In the genomic region with DNA sequence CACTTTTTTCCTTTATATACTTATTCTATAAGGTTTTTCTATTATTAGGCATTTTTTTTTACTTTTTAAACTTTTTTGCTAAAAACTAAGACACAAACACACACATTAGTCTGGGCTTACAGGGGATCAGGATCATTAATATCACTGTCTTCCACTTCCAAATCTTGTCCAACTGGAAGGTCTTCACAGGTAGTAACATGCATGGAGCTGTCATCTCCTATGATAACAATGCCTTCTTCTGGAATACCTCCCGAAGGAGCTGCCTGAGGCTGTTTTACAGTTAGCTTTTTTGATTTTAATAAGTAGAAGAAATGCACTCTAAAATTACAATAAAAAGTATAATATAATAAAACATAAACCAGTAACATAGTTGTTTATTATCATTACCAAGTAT, we compare ENCODE assay signal across 1 cellular context.
TF ChIP-seq lines count a peak whose summit lies in the region.

No MANE protein-coding gene starts in this region.

TF ChIP-seq in HepG2, 621 proteins besides CTCF, POLR2A, EP300 and RAD21:
- no peak for TF ChIP-seq SKI (IDR thresholded peaks at IDR 0.05; ENCODE audit: partially characterized antibody)
- TF ChIP-seq JARID2 (CRISPR knock-in tag; IDR thresholded peaks at IDR 0.05; ENCODE audit: insufficient replicate concordance) = no peak
- no peak for TF ChIP-seq ZNF703 (CRISPR knock-in tag; IDR thresholded peaks at IDR 0.05; ENCODE audit: borderline replicate concordance)
- no peak for TF ChIP-seq ZC3H13 (CRISPR knock-in tag; IDR thresholded peaks at IDR 0.05)
- TF ChIP-seq ZNF564 (CRISPR knock-in tag; IDR thresholded peaks at IDR 0.05) = no peak
- TF ChIP-seq KDM5B (CRISPR knock-in tag; IDR thresholded peaks at IDR 0.05; ENCODE audit: borderline replicate concordance) = no peak
- TF ChIP-seq NBN (conservative IDR thresholded peaks at IDR 0.05) = no peak
- no peak for TF ChIP-seq SMC3 (IDR thresholded peaks at IDR 0.05; ENCODE audit: low read length)
- TF ChIP-seq ZNF616 (CRISPR knock-in tag; IDR thresholded peaks at IDR 0.05; ENCODE audit: low read depth) = no peak
- TF ChIP-seq, protein P1, sequence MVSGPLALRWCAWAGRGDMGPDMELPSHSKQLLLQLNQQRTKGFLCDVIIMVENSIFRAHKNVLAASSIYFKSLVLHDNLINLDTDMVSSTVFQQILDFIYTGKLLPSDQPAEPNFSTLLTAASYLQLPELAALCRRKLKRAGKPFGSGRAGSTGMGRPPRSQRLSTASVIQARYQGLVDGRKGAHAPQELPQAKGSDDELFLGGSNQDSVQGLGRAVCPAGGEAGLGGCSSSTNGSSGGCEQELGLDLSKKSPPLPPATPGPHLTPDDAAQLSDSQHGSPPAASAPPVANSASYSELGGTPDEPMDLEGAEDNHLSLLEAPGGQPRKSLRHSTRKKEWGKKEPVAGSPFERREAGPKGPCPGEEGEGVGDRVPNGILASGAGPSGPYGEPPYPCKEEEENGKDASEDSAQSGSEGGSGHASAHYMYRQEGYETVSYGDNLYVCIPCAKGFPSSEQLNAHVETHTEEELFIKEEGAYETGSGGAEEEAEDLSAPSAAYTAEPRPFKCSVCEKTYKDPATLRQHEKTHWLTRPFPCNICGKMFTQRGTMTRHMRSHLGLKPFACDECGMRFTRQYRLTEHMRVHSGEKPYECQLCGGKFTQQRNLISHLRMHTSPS (CRISPR knock-in tag; IDR thresholded peaks at IDR 0.05; ENCODE audit: low read depth) = no peak
- TF ChIP-seq, protein P2, sequence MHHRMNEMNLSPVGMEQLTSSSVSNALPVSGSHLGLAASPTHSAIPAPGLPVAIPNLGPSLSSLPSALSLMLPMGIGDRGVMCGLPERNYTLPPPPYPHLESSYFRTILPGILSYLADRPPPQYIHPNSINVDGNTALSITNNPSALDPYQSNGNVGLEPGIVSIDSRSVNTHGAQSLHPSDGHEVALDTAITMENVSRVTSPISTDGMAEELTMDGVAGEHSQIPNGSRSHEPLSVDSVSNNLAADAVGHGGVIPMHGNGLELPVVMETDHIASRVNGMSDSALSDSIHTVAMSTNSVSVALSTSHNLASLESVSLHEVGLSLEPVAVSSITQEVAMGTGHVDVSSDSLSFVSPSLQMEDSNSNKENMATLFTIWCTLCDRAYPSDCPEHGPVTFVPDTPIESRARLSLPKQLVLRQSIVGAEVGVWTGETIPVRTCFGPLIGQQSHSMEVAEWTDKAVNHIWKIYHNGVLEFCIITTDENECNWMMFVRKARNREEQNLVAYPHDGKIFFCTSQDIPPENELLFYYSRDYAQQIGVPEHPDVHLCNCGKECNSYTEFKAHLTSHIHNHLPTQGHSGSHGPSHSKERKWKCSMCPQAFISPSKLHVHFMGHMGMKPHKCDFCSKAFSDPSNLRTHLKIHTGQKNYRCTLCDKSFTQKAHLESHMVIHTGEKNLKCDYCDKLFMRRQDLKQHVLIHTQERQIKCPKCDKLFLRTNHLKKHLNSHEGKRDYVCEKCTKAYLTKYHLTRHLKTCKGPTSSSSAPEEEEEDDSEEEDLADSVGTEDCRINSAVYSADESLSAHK (CRISPR knock-in tag; IDR thresholded peaks at IDR 0.05; ENCODE audit: borderline replicate concordance) = no peak
- no peak for TF ChIP-seq ZBTB42 (CRISPR knock-in tag; IDR thresholded peaks at IDR 0.05)
- TF ChIP-seq RFX5 (IDR thresholded peaks at IDR 0.05; ENCODE audit: low read depth, low read length) = no peak
- TF ChIP-seq, protein P3, sequence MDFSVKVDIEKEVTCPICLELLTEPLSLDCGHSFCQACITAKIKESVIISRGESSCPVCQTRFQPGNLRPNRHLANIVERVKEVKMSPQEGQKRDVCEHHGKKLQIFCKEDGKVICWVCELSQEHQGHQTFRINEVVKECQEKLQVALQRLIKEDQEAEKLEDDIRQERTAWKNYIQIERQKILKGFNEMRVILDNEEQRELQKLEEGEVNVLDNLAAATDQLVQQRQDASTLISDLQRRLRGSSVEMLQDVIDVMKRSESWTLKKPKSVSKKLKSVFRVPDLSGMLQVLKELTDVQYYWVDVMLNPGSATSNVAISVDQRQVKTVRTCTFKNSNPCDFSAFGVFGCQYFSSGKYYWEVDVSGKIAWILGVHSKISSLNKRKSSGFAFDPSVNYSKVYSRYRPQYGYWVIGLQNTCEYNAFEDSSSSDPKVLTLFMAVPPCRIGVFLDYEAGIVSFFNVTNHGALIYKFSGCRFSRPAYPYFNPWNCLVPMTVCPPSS (IDR thresholded peaks at IDR 0.05) = no peak
- TF ChIP-seq TCF7L2 (IDR thresholded peaks at IDR 0.05; ENCODE audit: low read depth, low read length) = no peak
